Comparison of ENCODE assay signal across 8 cellular contexts in genomic region chr6:7541175-7542064, GRCh38. TPM values are rescaled to one million over a fixed set of nuclear protein-coding genes. Genes with fewer than 3 reads are reported as not detected.
DNase-seq lines count a peak whose midpoint lies in the region; ATAC-seq and TF ChIP-seq lines count a peak whose summit lies in the region.

Gene DSP (plus strand): TSS chr6:7541671. CDS start chr6:7541916, 245 bp downstream.

- DNase-seq in AG04449 (ENCODE audit: low read depth, low spot score) = no peak
- peak; percentile 80 for DNase-seq in GM23338 (ENCODE audit: low spot score)
- DNase-seq in PC-9 = peak; percentile 65 to 96
- peak in 1 of 2 donors; percentile 22 for DNase-seq in cardiac fibroblast (ENCODE audit: low read depth in 2 of 2)
- peak; percentile 11 to 15 for DNase-seq in stimulated activated CD4-positive, alpha-beta T cell treated with anti-CD3 and anti-CD28 coated beads, Interleukin-4, amount 100 ng/mL, for 48 hours (ENCODE audit: low read depth in 2 of 2)

- H3K4me1 ChIP-seq in GM23338 (ENCODE audit: insufficient read depth) = peaks cover 32% of the 10 kb centered on the region
- peaks cover 28% of the 10 kb centered on the region for H3K4me1 ChIP-seq in PC-9 (replicated peaks; ENCODE audit: insufficient read depth)

- ATAC-seq in GM23338 (peak; percentile 64), GM19452 (IDR thresholded peaks at IDR 0.05; ENCODE audit: unreplicated experiment) (no peak), GM18517 (IDR thresholded peaks at IDR 0.05; ENCODE audit: unreplicated experiment) (no peak)

- H2AFZ ChIP-seq in GM23338 (peak within 1 kb of the TSS; percentile 86), PC-9 (peak within 1 kb of the TSS; percentile 81)

- H3K36me3 ChIP-seq in GM23338 (ENCODE audit: insufficient read depth) = no peaks in the 10 kb centered on the region
- no peaks in the 10 kb centered on the region for H3K36me3 ChIP-seq in PC-9 (ENCODE audit: low read depth)

- peaks cover 56% of the 10 kb centered on the region for H3K27me3 ChIP-seq in GM23338 (ENCODE audit: insufficient read depth)
- H3K27me3 ChIP-seq in PC-9 (ENCODE audit: insufficient read depth, low read depth) = no peaks in the 10 kb centered on the region
- peaks cover 29% of the 10 kb centered on the region for H3K27me3 ChIP-seq in layer of hippocampus (ENCODE audit: control insufficient read depth, insufficient read depth, low read length)

- TF ChIP-seq CTCF in AG04449 (IDR thresholded peaks at IDR 0.05; ENCODE audit: insufficient read depth, low read length, missing control alignments) (no peak), GM23338 (conservative IDR thresholded peaks at IDR 0.05; ENCODE audit: low read depth in 2 of 2) (no peak), PC-9 (conservative IDR thresholded peaks at IDR 0.05) (no peak), cardiac fibroblast (IDR thresholded peaks at IDR 0.05; ENCODE audit: low read depth, low read length) (no peak)

- POLR2A ChIA-PET in AG04449 (lab: Yijun Ruan, JAX) (interaction anchor here (0.7 to 2.2 kb wide), 8 partner anchors 10 to 152 kb away, joined by 3 to 10 read pairs (median 4); partner anchors contain the start of genes CAGE1, RIOK1 and SNRNP48), PC-9 (lab: Charles Lee; ENCODE audit: unreplicated experiment) (interaction anchor here (0.5 to 1.1 kb wide), 7 partner anchors 36 to 855 kb away, joined by 3 to 18 read pairs (median 5); no protein-coding TSS in a partner anchor)

- H3K27me3 Mint-ChIP-seq in GM23338 (ENCODE audit: insufficient read depth, low read depth, poor library complexity) = peaks cover 21% of the 10 kb centered on the region

- intact Hi-C loops in PC-9 (cut with micrococcal nuclease; ENCODE audit: unreplicated experiment) = loop anchor here (1.0 to 5.0 kb wide), 7 partner anchors 36 to 229 kb away; partner anchors contain the start of genes SNRNP48 and SSR1

- H3K4me3 ChIP-seq in AG04449 (ENCODE audit: low read depth, low read length) = peak within 1 kb of the TSS; percentile 82
- peak within 1 kb of the TSS; percentile 83 for H3K4me3 ChIP-seq in GM23338
- H3K4me3 ChIP-seq in PC-9 = peak within 1 kb of the TSS; percentile 81
- peak within 1 kb of the TSS; percentile 59 to 67 for H3K4me3 ChIP-seq in cardiac fibroblast (replicated peaks in 1 of 2; ENCODE audit: low read depth in 2 of 2, low read length in 2 of 2)

- peak within 1 kb of the TSS; percentile 92 for H3K4me3 Mint-ChIP-seq in GM23338

- H3K27ac ChIP-seq in GM23338 (ENCODE audit: low read depth) (0 out of 2 replicates have a peak within 1 kb of the TSS, but pooled peaks have one; percentile 27), PC-9 (peak within 1 kb of the TSS; percentile 79), layer of hippocampus (ENCODE audit: low read depth, low read length) (peak within 1 kb of the TSS; percentile 8)

- H3K79me2 ChIP-seq in GM23338 (replicated peaks; ENCODE audit: insufficient read depth) (peaks cover 18% of the 10 kb centered on the region), PC-9 (ENCODE audit: low read depth) (peaks cover 33% of the 10 kb centered on the region)

- no peaks in the 10 kb centered on the region for H3K9me3 Mint-ChIP-seq in GM23338

- no peaks in the 10 kb centered on the region; the same call in 2 of the 3 replicates for H3K36me3 Mint-ChIP-seq in GM23338 (ENCODE audit: low read depth)

- H3K9me2 ChIP-seq in GM23338 (ENCODE audit: insufficient read depth) = no peaks in the 10 kb centered on the region
- no peaks in the 10 kb centered on the region for H3K9me2 ChIP-seq in PC-9 (ENCODE audit: insufficient read depth)

- no peaks in the 10 kb centered on the region for H3F3A ChIP-seq in GM23338 (replicated peaks; ENCODE audit: low read depth)
- H3F3A ChIP-seq in PC-9 (ENCODE audit: insufficient read depth, low read depth) = peaks cover 15% of the 10 kb centered on the region; the same call in 1 of the 2 replicates

- no peak within 1 kb of the TSS for H3K27ac Mint-ChIP-seq in GM23338

- H3K4me2 ChIP-seq in GM23338 (peak within 1 kb of the TSS; percentile 86), PC-9 (peak within 1 kb of the TSS; percentile 91)

- no peaks in the 10 kb centered on the region for H3K9me3 ChIP-seq in PC-9 (ENCODE audit: insufficient read depth, low read depth)

- BruUV-seq in PC-9 (replicated peaks; lab: Mats Ljungman, UMichigan) = TSS peak; percentile 72

- CTCF ChIA-PET in AG04449 (lab: Yijun Ruan, JAX) = no interaction called here
- CTCF ChIA-PET in PC-9 (lab: Charles Lee) = interaction anchor here (0.5 to 1.1 kb wide), 2 partner anchors 22 to 116 kb away, joined by 6 to 10 read pairs; no protein-coding TSS in a partner anchor

- peaks cover 32% of the 10 kb centered on the region for H3K4me1 Mint-ChIP-seq in GM23338

- H4K20me1 ChIP-seq in GM23338 (replicated peaks; ENCODE audit: insufficient read depth) (no peaks in the 10 kb centered on the region), PC-9 (ENCODE audit: insufficient read depth) (no peaks in the 10 kb centered on the region; the same call in 1 of the 2 replicates)

TF ChIP-seq in GM23338, 12 proteins besides CTCF, POLR2A, EP300 and RAD21:
- TF ChIP-seq POLR2AphosphoS5 (IDR thresholded peaks at IDR 0.05; ENCODE audit: low read depth) (peak; percentile 54), EZH2 (IDR thresholded peaks at IDR 0.05; ENCODE audit: low read depth, unreplicated experiment) (peak; percentile 33), CREB1 (CRISPR knock-in tag; IDR thresholded peaks at IDR 0.05; ENCODE audit: low read depth) (peak; percentile 62), ZNF462 (CRISPR knock-in tag; IDR thresholded peaks at IDR 0.05) (no peak)

RNA-seq across cellular contexts. Expression of gene DSP, which starts in this region (rescaled TPM):
- total RNA-seq in GM23338 (2014; rRNA removed; shearing (Covaris generic)) = 42.5 and 43.7 TPM in 2 replicates
- polyA plus RNA-seq in GM23338 (2016; fragmentation: Nextera tagmentation; extraction: Ambion mirVana) = 14.8 and 16.8 TPM in 2 replicates
- 109 and 117 TPM in 2 replicates for total RNA-seq in PC-9 (2021)

Comparison
In these comparisons a context has a peak if more than half of its experiments do, and no peak if none do; other contexts are left out.
1. H3K27ac ChIP-seq: peak in every context shown above with its lines; median percentile 79 in PC-9; 27 in GM23338; 8 in layer of hippocampus.